Comparison of ENCODE assay signal across 2 cellular contexts in genomic region chr2:202278944-202279343, GRCh38.
TF ChIP-seq lines count a peak whose summit lies in the region.

No MANE protein-coding gene starts in this region.

TF ChIP-seq in A549, 52 proteins besides CTCF, POLR2A, EP300 and RAD21:
- TF ChIP-seq, protein P1, sequence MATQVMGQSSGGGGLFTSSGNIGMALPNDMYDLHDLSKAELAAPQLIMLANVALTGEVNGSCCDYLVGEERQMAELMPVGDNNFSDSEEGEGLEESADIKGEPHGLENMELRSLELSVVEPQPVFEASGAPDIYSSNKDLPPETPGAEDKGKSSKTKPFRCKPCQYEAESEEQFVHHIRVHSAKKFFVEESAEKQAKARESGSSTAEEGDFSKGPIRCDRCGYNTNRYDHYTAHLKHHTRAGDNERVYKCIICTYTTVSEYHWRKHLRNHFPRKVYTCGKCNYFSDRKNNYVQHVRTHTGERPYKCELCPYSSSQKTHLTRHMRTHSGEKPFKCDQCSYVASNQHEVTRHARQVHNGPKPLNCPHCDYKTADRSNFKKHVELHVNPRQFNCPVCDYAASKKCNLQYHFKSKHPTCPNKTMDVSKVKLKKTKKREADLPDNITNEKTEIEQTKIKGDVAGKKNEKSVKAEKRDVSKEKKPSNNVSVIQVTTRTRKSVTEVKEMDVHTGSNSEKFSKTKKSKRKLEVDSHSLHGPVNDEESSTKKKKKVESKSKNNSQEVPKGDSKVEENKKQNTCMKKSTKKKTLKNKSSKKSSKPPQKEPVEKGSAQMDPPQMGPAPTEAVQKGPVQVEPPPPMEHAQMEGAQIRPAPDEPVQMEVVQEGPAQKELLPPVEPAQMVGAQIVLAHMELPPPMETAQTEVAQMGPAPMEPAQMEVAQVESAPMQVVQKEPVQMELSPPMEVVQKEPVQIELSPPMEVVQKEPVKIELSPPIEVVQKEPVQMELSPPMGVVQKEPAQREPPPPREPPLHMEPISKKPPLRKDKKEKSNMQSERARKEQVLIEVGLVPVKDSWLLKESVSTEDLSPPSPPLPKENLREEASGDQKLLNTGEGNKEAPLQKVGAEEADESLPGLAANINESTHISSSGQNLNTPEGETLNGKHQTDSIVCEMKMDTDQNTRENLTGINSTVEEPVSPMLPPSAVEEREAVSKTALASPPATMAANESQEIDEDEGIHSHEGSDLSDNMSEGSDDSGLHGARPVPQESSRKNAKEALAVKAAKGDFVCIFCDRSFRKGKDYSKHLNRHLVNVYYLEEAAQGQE (IDR thresholded peaks at IDR 0.05), result peak; percentile 42; the same call in 1 of the 2 replicates
- TF ChIP-seq, protein P2, sequence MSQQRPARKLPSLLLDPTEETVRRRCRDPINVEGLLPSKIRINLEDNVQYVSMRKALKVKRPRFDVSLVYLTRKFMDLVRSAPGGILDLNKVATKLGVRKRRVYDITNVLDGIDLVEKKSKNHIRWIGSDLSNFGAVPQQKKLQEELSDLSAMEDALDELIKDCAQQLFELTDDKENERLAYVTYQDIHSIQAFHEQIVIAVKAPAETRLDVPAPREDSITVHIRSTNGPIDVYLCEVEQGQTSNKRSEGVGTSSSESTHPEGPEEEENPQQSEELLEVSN (IDR thresholded peaks at IDR 0.05; ENCODE audit: borderline replicate concordance, low read depth), result no peak
- TF ChIP-seq, protein P3, sequence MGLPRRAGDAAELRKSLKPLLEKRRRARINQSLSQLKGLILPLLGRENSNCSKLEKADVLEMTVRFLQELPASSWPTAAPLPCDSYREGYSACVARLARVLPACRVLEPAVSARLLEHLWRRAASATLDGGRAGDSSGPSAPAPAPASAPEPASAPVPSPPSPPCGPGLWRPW (IDR thresholded peaks at IDR 0.05), result no peak
- TF ChIP-seq RNF2 (IDR thresholded peaks at IDR 0.05; ENCODE audit: borderline replicate concordance, low read depth) (no peak), SMC3 (IDR thresholded peaks at IDR 0.05) (0 out of 3 replicates have a peak, but pooled peaks have one; percentile 20), FOSB (CRISPR knock-in tag; IDR thresholded peaks at IDR 0.05) (no peak), SREBF2 (IDR thresholded peaks at IDR 0.05) (no peak), HOXA7 (CRISPR knock-in tag; IDR thresholded peaks at IDR 0.05) (no peak)

TF ChIP-seq in H1, 55 proteins besides CTCF, POLR2A, EP300 and RAD21:
- TF ChIP-seq SP2 (IDR thresholded peaks at IDR 0.05; ENCODE audit: low read length) (no peak), BACH1 (IDR thresholded peaks at IDR 0.05; ENCODE audit: low read length) (no peak), BCL11A (IDR thresholded peaks at IDR 0.05; ENCODE audit: low read depth in 2 of 2, low read length in 2 of 2) (no peak), YY1 (IDR thresholded peaks at IDR 0.05; ENCODE audit: low read depth, low read length) (no peak), FOSL1 (IDR thresholded peaks at IDR 0.05; ENCODE audit: insufficient read depth, low read depth, low read length) (no peak), HDAC6 (IDR thresholded peaks at IDR 0.05; ENCODE audit: low read depth, low read length) (no peak), ZNF274 (IDR thresholded peaks at IDR 0.05; ENCODE audit: borderline replicate concordance, extremely low read depth, low read length) (no peak), POLR2AphosphoS5 (IDR thresholded peaks at IDR 0.05; ENCODE audit: low read depth, low read length) (no peak), NANOG (IDR thresholded peaks at IDR 0.05; ENCODE audit: insufficient read depth, low read depth, low read length, poor library complexity, severe bottlenecking) (no peak)
- TF ChIP-seq, protein P4, sequence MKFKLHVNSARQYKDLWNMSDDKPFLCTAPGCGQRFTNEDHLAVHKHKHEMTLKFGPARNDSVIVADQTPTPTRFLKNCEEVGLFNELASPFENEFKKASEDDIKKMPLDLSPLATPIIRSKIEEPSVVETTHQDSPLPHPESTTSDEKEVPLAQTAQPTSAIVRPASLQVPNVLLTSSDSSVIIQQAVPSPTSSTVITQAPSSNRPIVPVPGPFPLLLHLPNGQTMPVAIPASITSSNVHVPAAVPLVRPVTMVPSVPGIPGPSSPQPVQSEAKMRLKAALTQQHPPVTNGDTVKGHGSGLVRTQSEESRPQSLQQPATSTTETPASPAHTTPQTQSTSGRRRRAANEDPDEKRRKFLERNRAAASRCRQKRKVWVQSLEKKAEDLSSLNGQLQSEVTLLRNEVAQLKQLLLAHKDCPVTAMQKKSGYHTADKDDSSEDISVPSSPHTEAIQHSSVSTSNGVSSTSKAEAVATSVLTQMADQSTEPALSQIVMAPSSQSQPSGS (IDR thresholded peaks at IDR 0.05; ENCODE audit: low read length), result no peak
TF ChIP-seq in H1: peak in this region for 0.
